ENCODE assay signal across 19 cellular contexts in the genomic region with DNA sequence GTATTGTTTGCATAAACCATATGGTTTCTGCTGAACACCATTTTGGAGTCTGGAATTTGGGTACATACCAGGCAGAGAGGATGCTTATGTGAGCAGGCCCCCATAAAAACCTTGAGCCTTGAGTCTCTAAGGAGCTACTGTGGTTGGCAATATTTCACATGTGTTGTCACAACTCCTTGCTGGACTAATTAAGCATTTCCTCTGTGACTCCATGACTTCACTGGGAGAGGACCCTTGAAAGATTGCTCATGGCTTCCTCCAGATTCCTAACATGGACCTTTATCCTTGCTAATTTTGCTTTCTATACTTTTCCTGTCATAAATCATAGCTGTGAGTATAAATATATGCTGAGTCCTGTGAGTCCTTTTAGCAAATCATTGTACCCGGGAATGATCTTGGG. TPM values are rescaled to one million over a fixed set of nuclear protein-coding genes. Genes with fewer than 3 reads are reported as not detected.
DNase-seq lines count a peak whose midpoint lies in the region; TF ChIP-seq lines count a peak whose summit lies in the region.
"Had no signal": no experiment of that assay in that cellular context is flagged by ENCODE, and none has a peak within 500 bp of the region (broad histone marks: within the 10 kb centered on the region; RNA-seq: fewer than 3 reads in every experiment).

No MANE protein-coding gene starts in this region.

- no peak overlapping the region for H3K4ac ChIP-seq in neuronal stem cell (ENCODE audit: low read length)

- no peak overlapping the region for H2AK5ac ChIP-seq in neuronal stem cell (ENCODE audit: low read depth, low read length)

- TF ChIP-seq EP300 in sigmoid colon (IDR thresholded peaks at IDR 0.05) = no peak

- H4K91ac ChIP-seq in neuronal stem cell (ENCODE audit: low read depth, low read length, poor library complexity) = no peak overlapping the region

- no peak overlapping the region for H4K8ac ChIP-seq in neuronal stem cell (ENCODE audit: low read depth, low read length)

- WGBS in neuronal stem cell (ENCODE audit: extremely low coverage in 2 of 2, insufficient read length in 2 of 2, insufficient replicate concordance in 1 of 2), 2 donors = no CpG with 5 or more reads among the region's 1 CpG
- WGBS in sigmoid colon, 2 donors = 83 to 88% methylated on average over 1 of the region's 1 CpG

- no peak for TF ChIP-seq POLR2A in sigmoid colon (IDR thresholded peaks at IDR 0.05)

- intact Hi-C loops in sigmoid colon (cut with DNase I) = no loop called here

- H3K27ac ChIP-seq in neuronal stem cell (replicated peaks; ENCODE audit: low read length) = no peak overlapping the region
- no peak overlapping the region for H3K27ac ChIP-seq in sigmoid colon
- H3K27ac ChIP-seq: C4-2B, HL-60, SJCRH30 had no signal

- H2BK5ac ChIP-seq in neuronal stem cell (ENCODE audit: low read length) = no peak overlapping the region

- H3K27me3 ChIP-seq in neuronal stem cell (ENCODE audit: control insufficient read depth in 3 of 3, insufficient read depth in 3 of 3, low read depth in 1 of 3, low read length in 3 of 3) (no peaks in the 10 kb centered on the region), sigmoid colon (no peaks in the 10 kb centered on the region)
- H3K27me3 ChIP-seq: SJCRH30 had no signal

- no peak overlapping the region for H3K18ac ChIP-seq in neuronal stem cell (ENCODE audit: low read length)

- H2AFZ ChIP-seq in neuronal stem cell (ENCODE audit: low read length) = peak overlapping the region; percentile 45

- DNase-seq in AG08395 (ENCODE audit: low spot score) = peak; percentile 28
- peak; percentile 37 for DNase-seq in GM04503 (ENCODE audit: low read depth)
- peak; percentile 32 for DNase-seq in dermis blood vessel endothelial cell
- no peak for DNase-seq in neuronal stem cell (ENCODE audit: low spot score)
- no peak for DNase-seq in activated effector memory CD4-positive, alpha-beta T cell treated with Interleukin-2 at 50 U/mL for 16 hours
- no peak for DNase-seq in sigmoid colon
- DNase-seq in NCI-H526 (lab: John Stamatoyannopoulos, UW) = no peak
- DNase-seq: ACHN; CD8-positive, alpha-beta memory T cell; H7; KBM-7; NCI-H1694; NCI-H2081; NCI-H2171 treated with DMSO at 0.1 percent for 48 hours; NCI-H524 treated with DMSO at 0.1 percent for 48 hours; OCI-M1; SJCRH30 had no signal

- H3K9me3 ChIP-seq in neuronal stem cell (replicated peaks in 1 of 2; ENCODE audit: control insufficient read depth in 2 of 2, insufficient read depth in 1 of 2, low read depth in 1 of 2, low read length in 2 of 2) (no peaks in the 10 kb centered on the region), sigmoid colon (no peaks in the 10 kb centered on the region)
- H3K9me3 ChIP-seq: SJCRH30 had no signal

- no peaks in the 10 kb centered on the region for H3K79me1 ChIP-seq in neuronal stem cell (ENCODE audit: low read depth, low read length)

- TF ChIP-seq CTCF in sigmoid colon (IDR thresholded peaks at IDR 0.05) = no peak

- no peak overlapping the region for H2BK12ac ChIP-seq in neuronal stem cell (ENCODE audit: low read length)

- no peak overlapping the region for H3K4me2 ChIP-seq in neuronal stem cell (ENCODE audit: insufficient read depth, low read length, poor library complexity, severe bottlenecking)

- H3K14ac ChIP-seq in neuronal stem cell (ENCODE audit: low read length) = no peak overlapping the region

- no peak overlapping the region for H3K9ac ChIP-seq in neuronal stem cell (ENCODE audit: low read depth, low read length, poor library complexity)

- H3K4me1 ChIP-seq in neuronal stem cell (ENCODE audit: control insufficient read depth in 2 of 2, insufficient read depth in 1 of 2, low read depth in 1 of 2, low read length in 2 of 2) (peaks cover 0 to 2% of the 10 kb centered on the region in 2 donors), sigmoid colon (no peaks in the 10 kb centered on the region)
- H3K4me1 ChIP-seq: SJCRH30 had no signal

- H3K4me3 ChIP-seq in neuronal stem cell (ENCODE audit: low read length in 2 of 2) = no peak overlapping the region
- H3K4me3 ChIP-seq in sigmoid colon = no peak overlapping the region
- H3K4me3 ChIP-seq: SJCRH30 had no signal

- no peak overlapping the region for H2BK15ac ChIP-seq in neuronal stem cell (ENCODE audit: low read length)

- no peaks in the 10 kb centered on the region for H3K36me3 ChIP-seq in neuronal stem cell (replicated peaks in 1 of 2; ENCODE audit: control insufficient read depth in 2 of 2, insufficient read depth in 2 of 2, low read length in 2 of 2)
- no peaks in the 10 kb centered on the region for H3K36me3 ChIP-seq in sigmoid colon
- H3K36me3 ChIP-seq: SJCRH30 had no signal

- no peak overlapping the region for H2BK120ac ChIP-seq in neuronal stem cell (ENCODE audit: low read depth, low read length)

- H3K23ac ChIP-seq in neuronal stem cell (ENCODE audit: low read depth, low read length, poor library complexity) = no peak overlapping the region

RNA-seq across cellular contexts. Expression of a gene that starts 7.6 kb away (rescaled TPM):
- 20.2 and 36.4 TPM in 2 replicates for total RNA-seq in dermis blood vessel endothelial cell
- polyA plus RNA-seq in neuronal stem cell (2013, experiment 1 of 2) = 7.1 TPM
- polyA plus RNA-seq in neuronal stem cell (2013, experiment 2 of 2) = 6.7 TPM
- 10 to 100 TPM; 16.3 to 39.0 (median 33.0) TPM for total RNA-seq in sigmoid colon
- polyA plus RNA-seq in sigmoid colon = 10 to 100 TPM; 15.1 to 77.9 (median 39.0) TPM

RNA-seq across cellular contexts. Expression of a gene that starts 10.9 kb away (rescaled TPM):
- total RNA-seq in dermis blood vessel endothelial cell = 219 and 353 TPM in 2 replicates
- 176 TPM for polyA plus RNA-seq in neuronal stem cell (2013, experiment 1 of 2)
- 171 TPM for polyA plus RNA-seq in neuronal stem cell (2013, experiment 2 of 2)
- 100 to 1,000 TPM; 258 to 475 (median 332) TPM for total RNA-seq in sigmoid colon
- 100 to 1,000 TPM in 1 of 3 donors, 10 to 100 TPM in 2; 61.5 to 122 (median 62.5) TPM for polyA plus RNA-seq in sigmoid colon

RNA-seq across cellular contexts. Expression of a gene that starts 53.9 kb away (rescaled TPM):
- total RNA-seq in dermis blood vessel endothelial cell (155 and 307 TPM in 2 replicates), sigmoid colon (100 to 1,000 TPM in 3 of 4 donors, 10 to 100 TPM in 1; 98.9 to 144 (median 114) TPM)
- 275 TPM for polyA plus RNA-seq in neuronal stem cell (2013, experiment 1 of 2)
- polyA plus RNA-seq in neuronal stem cell (2013, experiment 2 of 2) = 271 TPM
- polyA plus RNA-seq in sigmoid colon = 100 to 1,000 TPM; 121 to 313 (median 177) TPM

RNA-seq across cellular contexts. Expression of a gene that starts 54.4 kb away (rescaled TPM):
- total RNA-seq in dermis blood vessel endothelial cell (86.8 and 115 TPM in 2 replicates), sigmoid colon (100 to 1,000 TPM in 2 of 4 donors, 10 to 100 TPM in 2; 47.8 to 136 (median 106) TPM)
- 302 TPM for polyA plus RNA-seq in neuronal stem cell (2013, experiment 1 of 2)
- 297 TPM for polyA plus RNA-seq in neuronal stem cell (2013, experiment 2 of 2)
- 100 to 1,000 TPM; 194 to 267 (median 217) TPM for polyA plus RNA-seq in sigmoid colon

Comparison
In these comparisons a context has a peak if more than half of its experiments do, and no peak if none do; other contexts are left out.
1. DNase-seq: peak in AG08395 (single experiment), GM04503 (single experiment) and dermis blood vessel endothelial cell (single experiment); none in neuronal stem cell (single experiment), activated effector memory CD4-positive, alpha-beta T cell treated with Interleukin-2 at 50 U/mL for 16 hours (single experiment), sigmoid colon (single experiment) and NCI-H526 (0 of 2).